In genomic region chr9:137691648-137692357, GRCh38 we compare ENCODE assay signal across 16 cellular contexts.
DNase-seq lines count a peak whose midpoint lies in the region; ATAC-seq, FAIRE-seq and TF ChIP-seq lines count a peak whose summit lies in the region.
"Had no signal": no experiment of that assay in that cellular context is flagged by ENCODE, and none has a peak within 500 bp of the region (broad histone marks: within the 10 kb centered on the region; RNA-seq: fewer than 3 reads in every experiment).

No MANE protein-coding gene starts in this region.

- FAIRE-seq in H54 (lab: Jason Lieb, UNC): no peak
- FAIRE-seq: islet of Langerhans had no signal

- peak; percentile 25 for ATAC-seq in activated naive CD8-positive, alpha-beta T cell treated with anti-CD3 and anti-CD28 coated beads, Interleukin-2, amount 50 U/mL, for 24 hours
- peak; percentile 67 for ATAC-seq in naive thymus-derived CD4-positive, alpha-beta T cell
- no peak for ATAC-seq in HG03520 (IDR thresholded peaks at IDR 0.05; ENCODE audit: unreplicated experiment)
- ATAC-seq in HG03571 (IDR thresholded peaks at IDR 0.05; ENCODE audit: unreplicated experiment): no peak
- ATAC-seq: body of pancreas had no signal

- H3K27ac Mint-ChIP-seq in activated naive CD8-positive, alpha-beta T cell treated with anti-CD3 and anti-CD28 coated beads, Interleukin-2, amount 50 U/mL, for 24 hours: no peak overlapping the region
- H3K27ac Mint-ChIP-seq in naive thymus-derived CD4-positive, alpha-beta T cell: peak overlapping the region in 4 of 9 donors; percentile 3 to 68 (median 44)

- no peaks in the 10 kb centered on the region for H3K9me3 ChIP-seq in naive thymus-derived CD4-positive, alpha-beta T cell (ENCODE audit: control insufficient read depth in 2 of 3, low read length in 3 of 3)
- H3K9me3 ChIP-seq: body of pancreas, thoracic aorta had no signal

- no peaks in the 10 kb centered on the region for H3K27me3 Mint-ChIP-seq in activated naive CD8-positive, alpha-beta T cell treated with anti-CD3 and anti-CD28 coated beads, Interleukin-2, amount 50 U/mL, for 24 hours
- H3K27me3 Mint-ChIP-seq in naive thymus-derived CD4-positive, alpha-beta T cell: no peaks in the 10 kb centered on the region

- H3K36me3 ChIP-seq in naive thymus-derived CD4-positive, alpha-beta T cell (ENCODE audit: control insufficient read depth in 2 of 3, insufficient read depth in 3 of 3, low read length in 3 of 3): peaks cover 0 to 10% (median 3%) of the 10 kb centered on the region in 3 experiments
- H3K36me3 ChIP-seq: thoracic aorta had no signal

- intact Hi-C loops in naive thymus-derived CD4-positive, alpha-beta T cell (cut with micrococcal nuclease): no loop called here

- POLR2A ChIA-PET in naive thymus-derived CD4-positive, alpha-beta T cell (lab: Charles Lee): no interaction called here

- H3K9me3 Mint-ChIP-seq in activated naive CD8-positive, alpha-beta T cell treated with anti-CD3 and anti-CD28 coated beads, Interleukin-2, amount 50 U/mL, for 24 hours: no peaks in the 10 kb centered on the region
- H3K9me3 Mint-ChIP-seq in naive thymus-derived CD4-positive, alpha-beta T cell: peaks cover 0 to 3% (median 0%) of the 10 kb centered on the region in 11 donors

- CTCF ChIA-PET in naive thymus-derived CD4-positive, alpha-beta T cell (lab: Charles Lee): no interaction called here

- peaks cover 4 to 20% of the 10 kb centered on the region in 2 donors for H3K4me1 ChIP-seq in naive thymus-derived CD4-positive, alpha-beta T cell (ENCODE audit: control insufficient read depth in 2 of 2, insufficient read depth in 2 of 2, low read length in 2 of 2)
- H3K4me1 ChIP-seq: parathyroid adenoma had no signal

- no peak for TF ChIP-seq CTCF in NB4 (IDR thresholded peaks at IDR 0.05; ENCODE audit: low read depth, low read length)

- DNase-seq in GDM1 (lab: John Stamatoyannopoulos, UW) (peak; percentile 30), NB4 (ENCODE audit: low read depth) (peak; percentile 74), H54 (ENCODE audit: insufficient read length, low spot score) (no peak)
- no peak for DNase-seq in activated naive CD8-positive, alpha-beta T cell treated with anti-CD3 and anti-CD28 coated beads, Interleukin-2, amount 50 U/mL, for 24 hours
- no peak for DNase-seq in naive thymus-derived CD4-positive, alpha-beta T cell
- DNase-seq in stimulated activated CD4-positive, alpha-beta T cell treated with anti-CD3 and anti-CD28 coated beads, Interleukin-2, amount 100 ng/mL, for 24 hours: no peak
- DNase-seq: DND-41, NCI-H69, T-helper 9 cell had no signal

- H3K27me3 ChIP-seq in naive thymus-derived CD4-positive, alpha-beta T cell (ENCODE audit: control insufficient read depth in 2 of 2, insufficient read depth in 2 of 2, low read length in 2 of 2): no peaks in the 10 kb centered on the region
- H3K27me3 ChIP-seq: body of pancreas had no signal

- TF ChIP-seq POLR2A in NB4 (IDR thresholded peaks at IDR 0.05; ENCODE audit: extremely low read depth, insufficient read length) (no peak), H54 (IDR thresholded peaks at IDR 0.05; ENCODE audit: low read depth, low read length) (no peak)

- no peak overlapping the region for H3K27ac ChIP-seq in naive thymus-derived CD4-positive, alpha-beta T cell (ENCODE audit: low read depth, low read length)
- H3K27ac ChIP-seq: KMS-11, parathyroid adenoma, thoracic aorta had no signal

- peaks cover 58% of the 10 kb centered on the region for H3K4me1 Mint-ChIP-seq in activated naive CD8-positive, alpha-beta T cell treated with anti-CD3 and anti-CD28 coated beads, Interleukin-2, amount 50 U/mL, for 24 hours
- peaks cover 33 to 86% (median 80%) of the 10 kb centered on the region in 7 donors for H3K4me1 Mint-ChIP-seq in naive thymus-derived CD4-positive, alpha-beta T cell

- H3K4me3 ChIP-seq in NB4 (ENCODE audit: low read depth, low read length): no peak overlapping the region
- no peak overlapping the region for H3K4me3 ChIP-seq in naive thymus-derived CD4-positive, alpha-beta T cell (ENCODE audit: low read length)
- H3K4me3 ChIP-seq: body of pancreas, thoracic aorta had no signal

- peaks cover 2% of the 10 kb centered on the region for H3K36me3 Mint-ChIP-seq in activated naive CD8-positive, alpha-beta T cell treated with anti-CD3 and anti-CD28 coated beads, Interleukin-2, amount 50 U/mL, for 24 hours (ENCODE audit: low read depth)
- H3K36me3 Mint-ChIP-seq in naive thymus-derived CD4-positive, alpha-beta T cell: peaks cover 0 to 44% (median 11%) of the 10 kb centered on the region in 5 donors

- H3K4me3 Mint-ChIP-seq in activated naive CD8-positive, alpha-beta T cell treated with anti-CD3 and anti-CD28 coated beads, Interleukin-2, amount 50 U/mL, for 24 hours: no peak overlapping the region
- no peak overlapping the region for H3K4me3 Mint-ChIP-seq in naive thymus-derived CD4-positive, alpha-beta T cell

Comparison
In these comparisons a context has a peak if more than half of its experiments do, and no peak if none do; other contexts are left out.
1. DNase-seq: peak in GDM1 (single experiment) and NB4 (single experiment); none in activated naive CD8-positive, alpha-beta T cell treated with anti-CD3 and anti-CD28 coated beads, Interleukin-2, amount 50 U/mL, for 24 hours (single experiment), naive thymus-derived CD4-positive, alpha-beta T cell (0 of 9), H54 (single experiment) and stimulated activated CD4-positive, alpha-beta T cell treated with anti-CD3 and anti-CD28 coated beads, Interleukin-2, amount 100 ng/mL, for 24 hours (0 of 2).
2. ATAC-seq: peak in activated naive CD8-positive, alpha-beta T cell treated with anti-CD3 and anti-CD28 coated beads, Interleukin-2, amount 50 U/mL, for 24 hours (single experiment) and naive thymus-derived CD4-positive, alpha-beta T cell (single experiment); none in HG03520 (single experiment) and HG03571 (single experiment).